In the genomic region with DNA sequence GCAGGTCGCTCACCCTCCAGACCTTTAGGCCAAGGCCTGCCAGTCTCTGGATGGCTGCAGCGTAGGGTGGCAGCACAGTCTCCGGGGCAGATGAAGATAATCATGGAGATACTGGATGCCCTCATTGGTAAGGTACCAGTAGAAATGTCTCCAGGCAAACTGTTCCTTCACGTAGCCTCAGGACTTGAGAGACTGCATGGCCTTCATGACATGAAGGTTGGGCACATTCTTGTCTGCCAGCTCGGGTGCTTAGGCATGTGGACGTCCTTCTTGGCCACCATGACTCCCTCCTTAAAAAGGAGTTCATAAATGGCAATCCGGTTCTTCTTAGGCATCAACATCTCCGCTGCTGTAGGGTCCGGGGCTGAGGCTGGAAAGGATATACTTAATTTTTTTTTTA, we compare ENCODE assay signal across 1 cellular context. TPM values are rescaled to one million over a fixed set of nuclear protein-coding genes. Genes with fewer than 3 reads are reported as not detected.
"Had no signal": no experiment of that assay in that cellular context is flagged by ENCODE, and none has a peak within 500 bp of the region (broad histone marks: within the 10 kb centered on the region; RNA-seq: fewer than 3 reads in every experiment).

No MANE protein-coding gene starts in this region.

RNA-seq across cellular contexts. Expression of a gene that starts 11.8 kb away (rescaled TPM):
- total RNA-seq: activated T-cell treated with anti-CD3 and anti-CD28 coated beads, Interleukin-2, amount 50 U/mL, for 4 hours had no signal
